Comparison of ENCODE assay signal across 35 cellular contexts in the genomic region with DNA sequence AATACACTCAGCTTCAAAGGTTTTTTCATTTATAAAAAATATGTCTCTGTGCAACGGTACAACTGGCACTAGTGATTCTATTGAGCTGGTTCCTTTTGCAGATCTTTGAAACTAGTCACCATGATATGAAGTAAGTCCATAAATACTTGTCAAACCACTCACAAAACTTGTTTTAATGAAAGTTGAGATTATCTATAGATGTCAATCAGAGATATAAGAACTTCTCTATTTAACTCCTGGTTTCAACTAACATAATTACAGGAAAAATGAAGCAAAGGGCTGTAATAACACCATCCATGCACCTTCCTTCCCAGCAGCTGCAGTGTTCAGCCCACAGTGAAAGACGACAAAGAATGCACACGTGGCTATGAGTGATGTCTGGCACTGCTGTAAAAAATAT. TPM values are rescaled to one million over a fixed set of nuclear protein-coding genes. Genes with fewer than 3 reads are reported as not detected.
DNase-seq lines count a peak whose midpoint lies in the region; ATAC-seq, FAIRE-seq and TF ChIP-seq lines count a peak whose summit lies in the region.
"Had no signal": no experiment of that assay in that cellular context is flagged by ENCODE, and none has a peak within 500 bp of the region (broad histone marks: within the 10 kb centered on the region; RNA-seq: fewer than 3 reads in every experiment).

No MANE protein-coding gene starts in this region.

- CTCF ChIA-PET in activated naive CD4-positive, alpha-beta T cell treated with anti-CD3 and anti-CD28 coated beads for 36 hours (lab: Charles Lee): interaction anchor here (0.7 to 6.2 kb wide), 9 partner anchors 8 to 143 kb away, joined by 3 to 41 read pairs (median 3); no protein-coding TSS in a partner anchor
- CTCF ChIA-PET in endothelial cell of umbilical vein (lab: Charles Lee): interaction anchor here (1.3 to 2.0 kb wide), 6 partner anchors 10 to 41 kb away, joined by 3 to 13 read pairs (median 4); no protein-coding TSS in a partner anchor

- H3K27me3 ChIP-seq in endothelial cell of umbilical vein (ENCODE audit: control insufficient read depth in 2 of 2, insufficient read depth in 2 of 2, low read length in 2 of 2): no peaks in the 10 kb centered on the region
- no peaks in the 10 kb centered on the region for H3K27me3 ChIP-seq in right cardiac atrium (ENCODE audit: control insufficient read depth, insufficient read depth)
- H3K27me3 ChIP-seq: ascending aorta, BE2C, cardiac muscle cell, ovary, SJSA1, stomach, thyroid gland had no signal

- H4K20me1 ChIP-seq in endothelial cell of umbilical vein (replicated peaks; ENCODE audit: control insufficient read depth, extremely low read depth, insufficient read depth, low read length): peaks cover 3% of the 10 kb centered on the region

- no peak overlapping the region for H3K4me3 Mint-ChIP-seq in activated naive CD4-positive, alpha-beta T cell treated with anti-CD3 and anti-CD28 coated beads for 36 hours
- H3K4me3 Mint-ChIP-seq: activated CD4-positive, alpha-beta memory T cell treated with anti-CD3 and anti-CD28 coated beads, Interleukin-2, amount 10 ng/mL, durations not matched to agents 7 days and 5 days; GM23338; natural killer cell had no signal

- H3K9me3 Mint-ChIP-seq in activated naive CD4-positive, alpha-beta T cell treated with anti-CD3 and anti-CD28 coated beads, Interleukin-2, amount 50 U/mL, for 72 hours: no peaks in the 10 kb centered on the region
- no peaks in the 10 kb centered on the region for H3K9me3 Mint-ChIP-seq in activated naive CD4-positive, alpha-beta T cell treated with anti-CD3 and anti-CD28 coated beads for 36 hours
- H3K9me3 Mint-ChIP-seq: activated CD4-positive, alpha-beta memory T cell treated with anti-CD3 and anti-CD28 coated beads, Interleukin-2, amount 10 ng/mL, durations not matched to agents 7 days and 5 days; GM23338; natural killer cell had no signal

- H3K4me1 ChIP-seq in endothelial cell of umbilical vein (ENCODE audit: control insufficient read depth, extremely low read depth, insufficient read depth, low read length) (no peaks in the 10 kb centered on the region), right cardiac atrium (ENCODE audit: control insufficient read depth, insufficient read depth, low read length) (peaks cover 10% of the 10 kb centered on the region)
- H3K4me1 ChIP-seq: ascending aorta had no signal

- WGBS in right cardiac atrium: 65% methylated on average over 3 of the region's 3 CpGs

- no peaks in the 10 kb centered on the region for H3K9me1 ChIP-seq in endothelial cell of umbilical vein (replicated peaks; ENCODE audit: control insufficient read depth, extremely low read depth, insufficient read depth, low read length)

- H3K9me3 ChIP-seq in endothelial cell of umbilical vein (replicated peaks; ENCODE audit: control insufficient read depth, insufficient read depth, low read length) (no peaks in the 10 kb centered on the region), right cardiac atrium (ENCODE audit: control insufficient read depth, low read length) (no peaks in the 10 kb centered on the region)
- H3K9me3 ChIP-seq: ascending aorta, BE2C, left ventricle myocardium inferior, ovary, SJSA1, stomach, thyroid gland had no signal

- dilution Hi-C loops in endothelial cell of umbilical vein (cut with MboI; ENCODE audit: extremely low pct_ligation_motif_present, low sequenced_read_pairs): no loop called here

- FAIRE-seq in endothelial cell of umbilical vein (lab: Jason Lieb, UNC): peak; percentile 55
- FAIRE-seq: islet of Langerhans, small intestine, TTC549 had no signal

- H3K79me2 ChIP-seq in endothelial cell of umbilical vein (ENCODE audit: control insufficient read depth, insufficient read depth, low read length): peaks cover 73% of the 10 kb centered on the region

- POLR2A ChIA-PET in endothelial cell of umbilical vein (lab: Charles Lee): no interaction called here

- no peak for ATAC-seq in activated naive CD4-positive, alpha-beta T cell treated with anti-CD3 and anti-CD28 coated beads, Interleukin-2, amount 50 U/mL, for 72 hours
- ATAC-seq in GM18909 (IDR thresholded peaks at IDR 0.05; ENCODE audit: poor library complexity, unreplicated experiment) (no peak), right cardiac atrium (no peak)
- ATAC-seq: GM23338, natural killer cell had no signal

- peaks cover 0 to 4% of the 10 kb centered on the region in 2 experiments for H3K36me3 ChIP-seq in endothelial cell of umbilical vein (ENCODE audit: control insufficient read depth in 2 of 2, extremely low read depth in 1 of 2, insufficient read depth in 2 of 2, low read length in 2 of 2)
- H3K36me3 ChIP-seq: cardiac muscle cell, ovary, SJSA1 had no signal

- intact Hi-C loops in activated naive CD4-positive, alpha-beta T cell treated with anti-CD3 and anti-CD28 coated beads for 36 hours (cut with micrococcal nuclease): no loop called here
- intact Hi-C loops in endothelial cell of umbilical vein (cut with micrococcal nuclease) (loop anchor here (1.0 kb wide), 1 partner anchor 44 kb away; a partner anchor contains a TSS), right cardiac atrium (cut with DNase I) (no loop called here)

- no peak for TF ChIP-seq CTCF in VCaP (conservative IDR thresholded peaks at IDR 0.05)
- no peak for TF ChIP-seq CTCF in endothelial cell of umbilical vein (IDR thresholded peaks at IDR 0.05; ENCODE audit: extremely low read depth in 1 of 2, insufficient read depth in 1 of 2, low read depth in 1 of 2, low read length in 2 of 2)

- peak overlapping the region; percentile 14 to 77 for H3K27ac Mint-ChIP-seq in activated naive CD4-positive, alpha-beta T cell treated with anti-CD3 and anti-CD28 coated beads, Interleukin-2, amount 50 U/mL, for 72 hours
- H3K27ac Mint-ChIP-seq in activated naive CD4-positive, alpha-beta T cell treated with anti-CD3 and anti-CD28 coated beads for 36 hours: no peak overlapping the region
- H3K27ac Mint-ChIP-seq: activated CD4-positive, alpha-beta memory T cell treated with anti-CD3 and anti-CD28 coated beads, Interleukin-2, amount 10 ng/mL, durations not matched to agents 7 days and 5 days; GM23338 had no signal

- H3K27ac ChIP-seq in VCaP: peak overlapping the region; percentile 9; the same call in 1 of the 2 replicates
- no peak overlapping the region for H3K27ac ChIP-seq in endothelial cell of umbilical vein (ENCODE audit: insufficient read depth, low read depth, low read length)
- H3K27ac ChIP-seq in right cardiac atrium (ENCODE audit: low read length): no peak overlapping the region
- H3K27ac ChIP-seq: ascending aorta, left ventricle myocardium inferior, ovary, SJSA1, thyroid gland had no signal

- no peak for DNase-seq in activated naive CD4-positive, alpha-beta T cell treated with anti-CD3 and anti-CD28 coated beads, Interleukin-2, amount 50 U/mL, for 72 hours (ENCODE audit: low spot score in 2 of 2)
- DNase-seq in activated naive CD4-positive, alpha-beta T cell treated with anti-CD3 and anti-CD28 coated beads for 36 hours: no peak
- DNase-seq in endothelial cell of umbilical vein (ENCODE audit: low read depth, low spot score) (peak; percentile 44), right cardiac atrium (no peak), NCI-H345 treated with DMSO at 0.1 percent for 48 hours (lab: John Stamatoyannopoulos, UW; ENCODE audit: unreplicated experiment) (no peak), epidermal melanocyte (ENCODE audit: insufficient read length, low spot score) (no peak)
- DNase-seq: activated CD4-positive, alpha-beta memory T cell treated with anti-CD3 and anti-CD28 coated beads, Interleukin-2, amount 10 ng/mL, durations not matched to agents 7 days and 5 days; activated CD4-positive, alpha-beta T cell treated with anti-CD3 and anti-CD28 coated beads for 1 hour; activated naive CD4-positive, alpha-beta T cell; BE2C; Calu3; cortex of kidney; DND-41; KG1; left ventricle myocardium inferior; natural killer cell; NCI-H1417 treated with DMSO at 0.1 percent for 48 hours; NCI-H2081; NCI-H226; NCI-H748 treated with DMSO at 0.1 percent for 48 hours; ovary; RPMI8226; small intestine; stimulated activated CD4-positive, alpha-beta T cell treated with anti-CD3 and anti-CD28 coated beads, Interleukin-1b, Interleukin-23, amount 100 ng/mL, for 48 hours; stimulated activated CD8-positive, alpha-beta memory T cell treated with anti-CD3 and anti-CD28 coated beads, Interleukin-4, amount 100 ng/mL, for 48 hours; stomach; thyroid gland had no signal

- TF ChIP-seq POLR2A in endothelial cell of umbilical vein (IDR thresholded peaks at IDR 0.05; ENCODE audit: low read depth, low read length): no peak

- peaks cover 7 to 33% of the 10 kb centered on the region in 2 donors for H3K36me3 Mint-ChIP-seq in activated naive CD4-positive, alpha-beta T cell treated with anti-CD3 and anti-CD28 coated beads, Interleukin-2, amount 50 U/mL, for 72 hours
- peaks cover 26% of the 10 kb centered on the region for H3K36me3 Mint-ChIP-seq in activated naive CD4-positive, alpha-beta T cell treated with anti-CD3 and anti-CD28 coated beads for 36 hours (ENCODE audit: low read depth)
- H3K36me3 Mint-ChIP-seq: natural killer cell had no signal

- no peak overlapping the region for H3K9ac ChIP-seq in endothelial cell of umbilical vein (replicated peaks; ENCODE audit: extremely low read depth, insufficient read depth, low read length)

- H3K4me3 ChIP-seq in endothelial cell of umbilical vein (replicated peaks in 1 of 3; ENCODE audit: insufficient read depth in 1 of 3, low read depth in 1 of 3, low read length in 3 of 3) (no peak overlapping the region), right cardiac atrium (ENCODE audit: low read length) (no peak overlapping the region)
- H3K4me3 ChIP-seq: ascending aorta, cardiac muscle cell, GM23338, left ventricle myocardium inferior, ovary, SJSA1, stomach, thyroid gland had no signal

- H2AFZ ChIP-seq in endothelial cell of umbilical vein (ENCODE audit: low read depth, low read length): no peak overlapping the region
- H2AFZ ChIP-seq: GM23338 had no signal

- no peaks in the 10 kb centered on the region for H3K27me3 Mint-ChIP-seq in activated naive CD4-positive, alpha-beta T cell treated with anti-CD3 and anti-CD28 coated beads for 36 hours (ENCODE audit: low read depth)
- H3K27me3 Mint-ChIP-seq: activated CD4-positive, alpha-beta memory T cell treated with anti-CD3 and anti-CD28 coated beads, Interleukin-2, amount 10 ng/mL, durations not matched to agents 7 days and 5 days had no signal

- H3K4me1 Mint-ChIP-seq in activated naive CD4-positive, alpha-beta T cell treated with anti-CD3 and anti-CD28 coated beads for 36 hours (ENCODE audit: low read depth): peaks cover 83% of the 10 kb centered on the region

- no peak overlapping the region for H3K4me2 ChIP-seq in endothelial cell of umbilical vein (ENCODE audit: insufficient read depth, low read length)
- H3K4me2 ChIP-seq: GM23338 had no signal

- no TSS peak for BruUV-seq in endothelial cell of umbilical vein (replicated peaks; lab: Mats Ljungman, UMichigan)

RNA-seq across cellular contexts. Expression of a gene that starts 44.7 kb away (rescaled TPM):
- total RNA-seq in activated naive CD4-positive, alpha-beta T cell treated with anti-CD3 and anti-CD28 coated beads, Interleukin-2, amount 50 U/mL, for 72 hours: 100 to 1,000 TPM; 193 to 330 TPM
- total RNA-seq in activated naive CD4-positive, alpha-beta T cell treated with anti-CD3 and anti-CD28 coated beads for 36 hours: 100 to 1,000 TPM; 232 to 255 TPM
- total RNA-seq in endothelial cell of umbilical vein: 199 and 257 TPM in 2 replicates
- polyA plus RNA-seq in endothelial cell of umbilical vein: 201 and 312 TPM in 2 replicates
- polyA plus RNA-seq in endothelial cell of umbilical vein (2011; cell fraction: cytosol; rRNA removed): 242 and 305 TPM in 2 replicates
- polyA plus RNA-seq in endothelial cell of umbilical vein (2011; cell fraction: nucleus; rRNA removed): 91.7 and 117 TPM in 2 replicates
- 358 and 382 TPM in 2 replicates for polyA plus RNA-seq in endothelial cell of umbilical vein (2012)
- polyA minus RNA-seq in endothelial cell of umbilical vein: 498 and 610 TPM in 2 replicates
- polyA minus RNA-seq in endothelial cell of umbilical vein (2011; cell fraction: cytosol; rRNA and poly(A)+ RNA removed): 83.6 TPM
- polyA minus RNA-seq in endothelial cell of umbilical vein (2011; cell fraction: nucleus; rRNA and poly(A)+ RNA removed): 162 and 269 TPM in 2 replicates
- total RNA-seq in right cardiac atrium: 100 to 1,000 TPM; 101 to 106 (median 101) TPM
- 52.4 TPM for polyA plus RNA-seq in right cardiac atrium
